Comparison of ENCODE assay signal across 18 cellular contexts in the genomic region with DNA sequence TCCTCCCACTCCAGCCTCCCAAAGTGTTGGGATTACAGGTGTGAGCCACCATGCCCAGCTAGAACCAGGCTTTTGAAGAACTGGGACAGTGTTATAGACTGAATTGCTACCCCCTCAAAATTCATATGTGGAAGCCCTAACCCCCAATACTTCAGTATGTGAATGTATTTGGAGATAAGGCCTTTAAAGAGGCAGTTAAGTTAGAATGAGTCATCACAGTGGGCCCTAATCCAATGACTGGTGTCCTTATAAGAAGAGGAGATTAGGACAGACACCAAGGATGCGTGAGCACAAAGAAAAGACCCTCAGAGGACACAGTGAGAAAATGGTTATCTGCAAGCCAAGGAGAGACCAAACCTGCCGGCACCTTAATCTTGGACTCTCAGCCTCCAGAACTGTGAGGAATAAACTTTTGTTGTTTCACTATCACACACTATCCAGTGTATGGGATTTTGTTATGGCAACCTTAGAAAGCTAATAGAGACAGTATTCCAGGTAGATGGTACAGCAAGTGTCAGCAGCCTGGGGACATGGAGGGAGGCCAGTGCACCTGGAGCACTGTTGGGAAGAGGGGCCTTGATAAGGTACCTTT. TPM values are rescaled to one million over a fixed set of nuclear protein-coding genes. Genes with fewer than 3 reads are reported as not detected.
DNase-seq lines count a peak whose midpoint lies in the region; ATAC-seq, FAIRE-seq and TF ChIP-seq lines count a peak whose summit lies in the region.
"Had no signal": no experiment of that assay in that cellular context is flagged by ENCODE, and none has a peak within 500 bp of the region (broad histone marks: within the 10 kb centered on the region; RNA-seq: fewer than 3 reads in every experiment).

No MANE protein-coding gene starts in this region.

- ATAC-seq in RWPE2 (ENCODE audit: low read depth) = no peak
- ATAC-seq: CD8-positive, alpha-beta T cell had no signal

- H3K9me3 ChIP-seq in RWPE2 (ENCODE audit: severe bottlenecking) = no peaks in the 10 kb centered on the region
- no peaks in the 10 kb centered on the region for H3K9me3 ChIP-seq in endothelial cell of umbilical vein (replicated peaks; ENCODE audit: control insufficient read depth, insufficient read depth, low read length)
- no peaks in the 10 kb centered on the region for H3K9me3 ChIP-seq in osteoblast (ENCODE audit: low read depth, low read length)
- H3K9me3 ChIP-seq: right atrium auricular region, tibial artery had no signal

- H2AFZ ChIP-seq in endothelial cell of umbilical vein (ENCODE audit: low read depth, low read length) = no peak overlapping the region
- H2AFZ ChIP-seq in osteoblast (ENCODE audit: low read length) = no peak overlapping the region

- BruUV-seq in endothelial cell of umbilical vein (replicated peaks; lab: Mats Ljungman, UMichigan) = no TSS peak

- H4K20me1 ChIP-seq in endothelial cell of umbilical vein (replicated peaks; ENCODE audit: control insufficient read depth, extremely low read depth, insufficient read depth, low read length) = no peaks in the 10 kb centered on the region
- H4K20me1 ChIP-seq in osteoblast (ENCODE audit: insufficient read depth, low read length) = no peaks in the 10 kb centered on the region

- H3K9ac ChIP-seq in endothelial cell of umbilical vein (replicated peaks; ENCODE audit: extremely low read depth, insufficient read depth, low read length) = no peak overlapping the region

- dilution Hi-C loops in endothelial cell of umbilical vein (cut with MboI; ENCODE audit: extremely low pct_ligation_motif_present, low sequenced_read_pairs) = no loop called here

- POLR2A ChIA-PET in endothelial cell of umbilical vein (lab: Charles Lee) = no interaction called here

- TF ChIP-seq CTCF in RWPE2 (IDR thresholded peaks at IDR 0.05; ENCODE audit: poor library complexity, severe bottlenecking) (no peak), endothelial cell of umbilical vein (IDR thresholded peaks at IDR 0.05; ENCODE audit: extremely low read depth in 1 of 2, insufficient read depth in 1 of 2, low read depth in 1 of 2, low read length in 2 of 2) (no peak), osteoblast (IDR thresholded peaks at IDR 0.05; ENCODE audit: extremely low read depth, low read depth, low read length) (no peak)

- CTCF ChIA-PET in endothelial cell of umbilical vein (lab: Charles Lee) = no interaction called here

- H3K4me3 ChIP-seq in RWPE2 (ENCODE audit: severe bottlenecking) (no peak overlapping the region), endothelial cell of umbilical vein (replicated peaks in 1 of 3; ENCODE audit: insufficient read depth in 1 of 3, low read depth in 1 of 3, low read length in 3 of 3) (no peak overlapping the region), osteoblast (ENCODE audit: insufficient read depth, low read length) (no peak overlapping the region)
- H3K4me3 ChIP-seq: lung, right atrium auricular region, tibial artery had no signal

- H3K4me3 Mint-ChIP-seq in activated CD4-positive, alpha-beta T cell treated with anti-CD3 and anti-CD28 coated beads, Interleukin-2, amount 10 ng/mL, durations not matched to agents 24 days and 14 days = no peak overlapping the region
- H3K4me3 Mint-ChIP-seq: activated naive CD4-positive, alpha-beta T cell treated with anti-CD3 and anti-CD28 coated beads, Interleukin-2, amount 50 U/mL, for 24 hours; CD8-positive, alpha-beta T cell; nephron progenitor cell had no signal

- H3K4me1 Mint-ChIP-seq in activated CD4-positive, alpha-beta T cell treated with anti-CD3 and anti-CD28 coated beads, Interleukin-2, amount 10 ng/mL, durations not matched to agents 24 days and 14 days = peaks cover 11% of the 10 kb centered on the region

- H3K36me3 ChIP-seq in RWPE2 (ENCODE audit: low read depth) = no peaks in the 10 kb centered on the region
- no peaks in the 10 kb centered on the region for H3K36me3 ChIP-seq in endothelial cell of umbilical vein (ENCODE audit: control insufficient read depth in 2 of 2, extremely low read depth in 1 of 2, insufficient read depth in 2 of 2, low read length in 2 of 2)
- H3K36me3 ChIP-seq in osteoblast (ENCODE audit: insufficient read depth, low read length) = no peaks in the 10 kb centered on the region
- H3K36me3 ChIP-seq: right atrium auricular region, tibial artery had no signal

- peak; percentile 62 for FAIRE-seq in endothelial cell of umbilical vein (lab: Jason Lieb, UNC)

- H3K79me2 ChIP-seq in endothelial cell of umbilical vein (ENCODE audit: control insufficient read depth, insufficient read depth, low read length) (no peaks in the 10 kb centered on the region), osteoblast (ENCODE audit: insufficient read depth, low read length) (no peaks in the 10 kb centered on the region)

- no peaks in the 10 kb centered on the region for H3K9me1 ChIP-seq in endothelial cell of umbilical vein (replicated peaks; ENCODE audit: control insufficient read depth, extremely low read depth, insufficient read depth, low read length)

- H3K4me1 ChIP-seq in RWPE2 (ENCODE audit: insufficient read depth, poor library complexity, severe bottlenecking) = peaks cover 56% of the 10 kb centered on the region
- H3K4me1 ChIP-seq in endothelial cell of umbilical vein (ENCODE audit: control insufficient read depth, extremely low read depth, insufficient read depth, low read length) = peaks cover 37% of the 10 kb centered on the region
- H3K4me1 ChIP-seq in osteoblast (ENCODE audit: insufficient read depth, low read length) = peaks cover 58% of the 10 kb centered on the region

- TF ChIP-seq POLR2A in endothelial cell of umbilical vein (IDR thresholded peaks at IDR 0.05; ENCODE audit: low read depth, low read length) = no peak

- H3K9me3 Mint-ChIP-seq in activated CD4-positive, alpha-beta T cell treated with anti-CD3 and anti-CD28 coated beads, Interleukin-2, amount 10 ng/mL, durations not matched to agents 24 days and 14 days = no peaks in the 10 kb centered on the region
- H3K9me3 Mint-ChIP-seq: activated naive CD4-positive, alpha-beta T cell treated with anti-CD3 and anti-CD28 coated beads, Interleukin-2, amount 50 U/mL, for 24 hours; CD8-positive, alpha-beta T cell; nephron progenitor cell had no signal

- H3K27ac ChIP-seq in RWPE2 (ENCODE audit: poor library complexity, severe bottlenecking) (peak overlapping the region; percentile 96), endothelial cell of umbilical vein (ENCODE audit: insufficient read depth, low read depth, low read length) (no peak overlapping the region), osteoblast (ENCODE audit: low read depth, low read length) (peak overlapping the region; percentile 93)
- H3K27ac ChIP-seq: right atrium auricular region, tibial artery had no signal

- DNase-seq in HCEC 1CT = peak; percentile 59
- no peak for DNase-seq in RWPE2 (ENCODE audit: low spot score)
- DNase-seq in endothelial cell of umbilical vein (ENCODE audit: low read depth, low spot score) = peak; percentile 47
- no peak for DNase-seq in osteoblast (ENCODE audit: insufficient read length, low spot score, missing footprints)
- DNase-seq in NCI-H2029 treated with DMSO at 0.1 percent for 48 hours (lab: John Stamatoyannopoulos, UW) = no peak
- no peak for DNase-seq in stimulated activated CD4-positive, alpha-beta T cell treated with anti-CD3 and anti-CD28 coated beads, Interleukin-2, amount 100 ng/mL, for 24 hours
- no peak for DNase-seq in D341Med (ENCODE audit: low spot score)
- DNase-seq in activated CD4-positive, alpha-beta T cell treated with anti-CD3 and anti-CD28 coated beads, Interleukin-2, amount 10 ng/mL, durations not matched to agents 24 days and 14 days = no peak
- DNase-seq: activated CD8-positive, alpha-beta memory T cell treated with anti-CD3 and anti-CD28 coated beads, Interleukin-2, amount 50 U/mL, for 4 hours; CD8-positive, alpha-beta T cell; GDM1; NCI-H1105; nephron progenitor cell; stimulated activated CD4-positive, alpha-beta T cell treated with anti-CD3 and anti-CD28 coated beads, Interleukin-4, amount 100 ng/mL, for 24 hours had no signal

- no peaks in the 10 kb centered on the region for H3K27me3 Mint-ChIP-seq in activated CD4-positive, alpha-beta T cell treated with anti-CD3 and anti-CD28 coated beads, Interleukin-2, amount 10 ng/mL, durations not matched to agents 24 days and 14 days
- H3K27me3 Mint-ChIP-seq: activated naive CD4-positive, alpha-beta T cell treated with anti-CD3 and anti-CD28 coated beads, Interleukin-2, amount 50 U/mL, for 24 hours had no signal

- H3K27me3 ChIP-seq in RWPE2 (ENCODE audit: insufficient read depth, poor library complexity, severe bottlenecking) = no peaks in the 10 kb centered on the region
- no peaks in the 10 kb centered on the region for H3K27me3 ChIP-seq in endothelial cell of umbilical vein (ENCODE audit: control insufficient read depth in 2 of 2, insufficient read depth in 2 of 2, low read length in 2 of 2)
- no peaks in the 10 kb centered on the region for H3K27me3 ChIP-seq in osteoblast (ENCODE audit: insufficient read depth, low read length)
- H3K27me3 ChIP-seq: right atrium auricular region, tibial artery had no signal

- intact Hi-C loops in endothelial cell of umbilical vein (cut with micrococcal nuclease) = no loop called here
- intact Hi-C loops in activated CD4-positive, alpha-beta T cell treated with anti-CD3 and anti-CD28 coated beads, Interleukin-2, amount 10 ng/mL, durations not matched to agents 24 days and 14 days (cut with micrococcal nuclease) = no loop called here

- H3K4me2 ChIP-seq in endothelial cell of umbilical vein (ENCODE audit: insufficient read depth, low read length) (no peak overlapping the region), osteoblast (ENCODE audit: insufficient read depth, low read length) (no peak overlapping the region)

- no peaks in the 10 kb centered on the region for H3K36me3 Mint-ChIP-seq in activated CD4-positive, alpha-beta T cell treated with anti-CD3 and anti-CD28 coated beads, Interleukin-2, amount 10 ng/mL, durations not matched to agents 24 days and 14 days (ENCODE audit: low read depth)
- H3K36me3 Mint-ChIP-seq: activated naive CD4-positive, alpha-beta T cell treated with anti-CD3 and anti-CD28 coated beads, Interleukin-2, amount 50 U/mL, for 24 hours; CD8-positive, alpha-beta T cell had no signal

- no peak overlapping the region for H3K27ac Mint-ChIP-seq in activated CD4-positive, alpha-beta T cell treated with anti-CD3 and anti-CD28 coated beads, Interleukin-2, amount 10 ng/mL, durations not matched to agents 24 days and 14 days
- H3K27ac Mint-ChIP-seq: activated naive CD4-positive, alpha-beta T cell treated with anti-CD3 and anti-CD28 coated beads, Interleukin-2, amount 50 U/mL, for 24 hours; CD8-positive, alpha-beta T cell; nephron progenitor cell had no signal

RNA-seq across cellular contexts. Expression of gene ERGIC1, which starts 31.4 kb away (rescaled TPM):
- 105 and 118 TPM in 2 replicates for total RNA-seq in endothelial cell of umbilical vein
- 109 and 115 TPM in 2 replicates for polyA plus RNA-seq in endothelial cell of umbilical vein
- polyA plus RNA-seq in endothelial cell of umbilical vein (2011; cell fraction: cytosol; rRNA removed) = 84.9 and 98.4 TPM in 2 replicates
- polyA plus RNA-seq in endothelial cell of umbilical vein (2011; cell fraction: nucleus; rRNA removed) = 63.2 and 75.9 TPM in 2 replicates
- 101 and 105 TPM in 2 replicates for polyA plus RNA-seq in endothelial cell of umbilical vein (2012)
- 189 and 212 TPM in 2 replicates for polyA minus RNA-seq in endothelial cell of umbilical vein
- polyA minus RNA-seq in endothelial cell of umbilical vein (2011; cell fraction: cytosol; rRNA and poly(A)+ RNA removed) = 41.4 TPM
- 62.9 and 76.6 TPM in 2 replicates for polyA minus RNA-seq in endothelial cell of umbilical vein (2011; cell fraction: nucleus; rRNA and poly(A)+ RNA removed)
- total RNA-seq in osteoblast = 109 and 128 TPM in 2 replicates
- total RNA-seq in activated CD4-positive, alpha-beta T cell treated with anti-CD3 and anti-CD28 coated beads, Interleukin-2, amount 10 ng/mL, durations not matched to agents 24 days and 14 days = 47.1 and 47.3 TPM in 2 replicates

RNA-seq across cellular contexts. Expression of gene DUSP1, which starts 31.7 kb away (rescaled TPM):
- total RNA-seq in endothelial cell of umbilical vein (36.1 and 46.5 TPM in 2 replicates), osteoblast (69.2 and 74.6 TPM in 2 replicates)
- polyA plus RNA-seq in endothelial cell of umbilical vein = 157 and 196 TPM in 2 replicates
- 146 and 177 TPM in 2 replicates for polyA plus RNA-seq in endothelial cell of umbilical vein (2011; cell fraction: cytosol; rRNA removed)
- 244 and 322 TPM in 2 replicates for polyA plus RNA-seq in endothelial cell of umbilical vein (2011; cell fraction: nucleus; rRNA removed)
- polyA plus RNA-seq in endothelial cell of umbilical vein (2012) = 129 and 131 TPM in 2 replicates
- 107 and 126 TPM in 2 replicates for polyA minus RNA-seq in endothelial cell of umbilical vein
- polyA minus RNA-seq in endothelial cell of umbilical vein (2011; cell fraction: cytosol; rRNA and poly(A)+ RNA removed) = 130 TPM
- polyA minus RNA-seq in endothelial cell of umbilical vein (2011; cell fraction: nucleus; rRNA and poly(A)+ RNA removed) = 151 and 252 TPM in 2 replicates
- 10.2 and 10.6 TPM in 2 replicates for total RNA-seq in activated CD4-positive, alpha-beta T cell treated with anti-CD3 and anti-CD28 coated beads, Interleukin-2, amount 10 ng/mL, durations not matched to agents 24 days and 14 days

Comparison
In these comparisons a context has a peak if more than half of its experiments do, and no peak if none do; other contexts are left out.
1. DNase-seq: peak in HCEC 1CT (single experiment) and endothelial cell of umbilical vein (single experiment); none in RWPE2 (single experiment), osteoblast (single experiment), NCI-H2029 treated with DMSO at 0.1 percent for 48 hours (single experiment), stimulated activated CD4-positive, alpha-beta T cell treated with anti-CD3 and anti-CD28 coated beads, Interleukin-2, amount 100 ng/mL, for 24 hours (0 of 2), D341Med (single experiment) and activated CD4-positive, alpha-beta T cell treated with anti-CD3 and anti-CD28 coated beads, Interleukin-2, amount 10 ng/mL, durations not matched to agents 24 days and 14 days (single experiment).